In the genomic region with DNA sequence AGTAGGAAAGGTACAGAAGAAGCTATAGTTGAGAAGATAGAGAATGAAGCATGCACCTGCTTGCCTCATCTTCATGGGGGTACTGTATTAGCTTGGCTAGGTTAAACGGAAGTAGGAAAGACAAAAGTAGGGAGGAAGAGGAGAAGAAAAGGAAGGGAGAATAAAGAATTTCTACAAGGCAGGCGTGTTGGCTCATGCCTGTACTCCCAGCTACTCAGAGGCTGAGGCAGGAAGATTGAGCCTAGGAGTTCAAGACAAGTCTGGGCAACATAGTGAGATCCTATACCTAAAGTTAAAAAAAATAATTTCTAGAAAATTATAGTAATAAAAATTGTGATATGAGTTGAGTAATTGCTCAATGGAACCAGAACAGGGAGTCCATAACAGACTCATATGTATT, we compare ENCODE assay signal across 9 cellular contexts.
"Had no signal": no experiment of that assay in that cellular context is flagged by ENCODE, and none has a peak within 500 bp of the region (broad histone marks: within the 10 kb centered on the region; RNA-seq: fewer than 3 reads in every experiment).

No MANE protein-coding gene starts in this region.

- H3K27ac ChIP-seq: GM23248, HL-60 had no signal

- ATAC-seq: K562 had no signal

- H3K4me1 ChIP-seq: HAP-1 had no signal

- DNase-seq: GOT3, H7, IMR-90, KG1 had no signal

- H3K4me3 ChIP-seq: GM23248, HAP-1, K562 had no signal

- H3K9me3 ChIP-seq: HAP-1 had no signal

- H3K36me3 ChIP-seq: HAP-1 had no signal

- FAIRE-seq: HTR-8/SVneo, K562 had no signal
